ENCODE assay signal across 10 cellular contexts in the genomic region with DNA sequence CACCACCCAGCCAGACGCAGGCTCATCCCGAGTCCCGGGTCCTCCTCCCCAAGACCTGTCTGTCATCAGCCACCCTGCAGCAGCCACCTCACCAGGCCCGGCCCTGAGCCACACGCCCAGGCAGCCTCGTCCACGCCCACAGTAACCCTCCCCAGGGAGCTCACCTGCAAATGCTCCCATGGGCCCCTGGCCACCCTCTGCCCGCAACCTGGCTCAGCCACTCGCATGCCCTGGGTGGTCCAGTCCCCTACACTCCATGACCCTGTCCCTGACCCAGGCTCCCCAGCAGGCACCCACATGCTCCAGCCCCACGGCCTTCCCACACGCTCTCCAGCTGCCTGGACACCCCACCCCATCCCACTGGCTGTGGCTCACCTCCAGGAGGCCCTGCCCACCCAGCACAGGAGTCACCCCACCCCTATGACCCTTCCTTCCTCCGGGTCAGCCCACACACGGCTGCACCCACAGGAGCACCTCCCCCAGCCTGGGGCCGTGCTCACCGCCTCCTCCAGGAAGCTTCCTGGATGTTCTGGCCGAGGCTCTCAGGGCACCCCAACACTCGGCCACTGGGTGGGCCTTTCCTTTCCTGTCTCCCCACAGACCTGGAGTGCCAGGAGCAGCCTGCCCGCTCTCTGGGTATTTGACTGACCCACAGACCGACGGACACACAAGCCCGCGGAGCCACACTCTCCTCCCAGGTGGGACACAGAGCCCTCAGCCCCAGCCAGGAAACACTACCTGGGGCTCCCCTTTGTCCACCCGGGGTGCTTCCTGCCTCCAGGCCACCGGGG. TPM values are rescaled to one million over a fixed set of nuclear protein-coding genes. Genes with fewer than 3 reads are reported as not detected.
A peak's percentile ranks its signal among the peaks of the same experiment; 100 is the strongest.
DNase-seq lines count a peak whose midpoint lies in the region; ATAC-seq and TF ChIP-seq lines count a peak whose summit lies in the region.
"Had no signal": no experiment of that assay in that cellular context is flagged by ENCODE, and none has a peak within 500 bp of the region (broad histone marks: within the 10 kb centered on the region; RNA-seq: fewer than 3 reads in every experiment).

No MANE protein-coding gene starts in this region.

- H3K27ac Mint-ChIP-seq in activated naive CD4-positive, alpha-beta T cell treated with anti-CD3 and anti-CD28 coated beads, Interleukin-2, amount 50 U/mL, for 24 hours = no peak overlapping the region
- H3K27ac Mint-ChIP-seq in activated naive CD4-positive, alpha-beta T cell treated with anti-CD3 and anti-CD28 coated beads, Interleukin-2, amount 50 U/mL, for 72 hours = peak overlapping the region; percentile 81 to 100

- peaks cover 0 to 83% (median 61%) of the 10 kb centered on the region in 4 donors for H3K4me1 ChIP-seq in tibial nerve

- no peak for TF ChIP-seq EP300 in tibial nerve (IDR thresholded peaks at IDR 0.05)

- peaks cover 0 to 25% (median 7%) of the 10 kb centered on the region in 3 donors for H3K36me3 ChIP-seq in tibial nerve

- 49 to 59% methylated on average over 17 to 24 of the region's 24 CpGs for WGBS in tibial nerve, 2 donors

- H3K27ac ChIP-seq in tibial nerve = peak overlapping the region in 3 of 4 donors; percentile 64 to 82 (median 79)

- H3K27me3 ChIP-seq in tibial nerve = no peaks in the 10 kb centered on the region

- no peaks in the 10 kb centered on the region for H3K9me3 ChIP-seq in tibial nerve

- no peaks in the 10 kb centered on the region for H3K36me3 Mint-ChIP-seq in activated naive CD4-positive, alpha-beta T cell treated with anti-CD3 and anti-CD28 coated beads, Interleukin-2, amount 50 U/mL, for 24 hours
- H3K36me3 Mint-ChIP-seq in activated naive CD4-positive, alpha-beta T cell treated with anti-CD3 and anti-CD28 coated beads, Interleukin-2, amount 50 U/mL, for 72 hours = peaks cover 5 to 7% of the 10 kb centered on the region in 2 donors

- ATAC-seq in activated naive CD4-positive, alpha-beta T cell treated with anti-CD3 and anti-CD28 coated beads, Interleukin-2, amount 50 U/mL, for 72 hours = no peak
- ATAC-seq in GM21619 (IDR thresholded peaks at IDR 0.05; ENCODE audit: unreplicated experiment) = no peak
- ATAC-seq in GM18861 (IDR thresholded peaks at IDR 0.05; ENCODE audit: unreplicated experiment) = no peak

- H3K4me3 Mint-ChIP-seq in activated naive CD4-positive, alpha-beta T cell treated with anti-CD3 and anti-CD28 coated beads, Interleukin-2, amount 50 U/mL, for 24 hours = peak overlapping the region; percentile 91

- TF ChIP-seq CTCF in tibial nerve (IDR thresholded peaks at IDR 0.05) = no peak

- no peaks in the 10 kb centered on the region for H3K9me3 Mint-ChIP-seq in activated naive CD4-positive, alpha-beta T cell treated with anti-CD3 and anti-CD28 coated beads, Interleukin-2, amount 50 U/mL, for 24 hours
- H3K9me3 Mint-ChIP-seq in activated naive CD4-positive, alpha-beta T cell treated with anti-CD3 and anti-CD28 coated beads, Interleukin-2, amount 50 U/mL, for 72 hours = no peaks in the 10 kb centered on the region

- no peak for DNase-seq in activated naive CD4-positive, alpha-beta T cell treated with Interleukin-2 at 50 U/mL for 16 hours
- no peak for DNase-seq in activated naive CD4-positive, alpha-beta T cell treated with anti-CD3 and anti-CD28 coated beads, Interleukin-2, amount 50 U/mL, for 72 hours (ENCODE audit: low spot score in 2 of 2)
- DNase-seq in kidney tubule cell (ENCODE audit: low spot score) (peak; percentile 55), tibial nerve (ENCODE audit: low spot score in 2 of 2) (no peak), GM19240 (ENCODE audit: insufficient read length, low spot score) (no peak)
- DNase-seq: DMS53 had no signal

- H3K4me1 Mint-ChIP-seq in activated naive CD4-positive, alpha-beta T cell treated with anti-CD3 and anti-CD28 coated beads, Interleukin-2, amount 50 U/mL, for 24 hours = peaks cover 33% of the 10 kb centered on the region

- no peaks in the 10 kb centered on the region for H3K27me3 Mint-ChIP-seq in activated naive CD4-positive, alpha-beta T cell treated with anti-CD3 and anti-CD28 coated beads, Interleukin-2, amount 50 U/mL, for 24 hours

- H3K4me3 ChIP-seq in tibial nerve = peak overlapping the region in 1 of 4 donors; percentile 19

- no peak for TF ChIP-seq POLR2A in tibial nerve (IDR thresholded peaks at IDR 0.05)

RNA-seq across cellular contexts. Expression of a gene that starts 3.6 kb away (rescaled TPM):
- 100 to 1,000 TPM; 104 to 156 TPM for total RNA-seq in activated naive CD4-positive, alpha-beta T cell treated with anti-CD3 and anti-CD28 coated beads, Interleukin-2, amount 50 U/mL, for 72 hours
- 100 to 1,000 TPM; 229 to 459 (median 325) TPM for total RNA-seq in tibial nerve

RNA-seq across cellular contexts. Expression of a gene that starts 4.0 kb away (rescaled TPM):
- not detected for total RNA-seq in activated naive CD4-positive, alpha-beta T cell treated with anti-CD3 and anti-CD28 coated beads, Interleukin-2, amount 50 U/mL, for 72 hours
- total RNA-seq in tibial nerve = not detected
- total RNA-seq: subcutaneous adipose tissue had no signal

RNA-seq across cellular contexts. Expression of a gene that starts 9.1 kb away (rescaled TPM):
- 100 to 1,000 TPM; 187 to 254 TPM for total RNA-seq in activated naive CD4-positive, alpha-beta T cell treated with anti-CD3 and anti-CD28 coated beads, Interleukin-2, amount 50 U/mL, for 72 hours
- total RNA-seq in tibial nerve = 100 to 1,000 TPM in 1 of 4 donors, 10 to 100 TPM in 3; 69.9 to 122 (median 79.4) TPM

RNA-seq across cellular contexts. Expression of a gene that starts 17.1 kb away (rescaled TPM):
- total RNA-seq in activated naive CD4-positive, alpha-beta T cell treated with anti-CD3 and anti-CD28 coated beads, Interleukin-2, amount 50 U/mL, for 72 hours = under 1 TPM; 0.07 to 0.19 TPM
- 1 to 10 TPM in 1 of 4 donors, not detected in 3; 2.4 TPM for total RNA-seq in tibial nerve
- total RNA-seq: subcutaneous adipose tissue had no signal

RNA-seq across cellular contexts. Expression of a gene that starts 22.6 kb away (rescaled TPM):
- 100 to 1,000 TPM in 1 of 2 donors, 10 to 100 TPM in 1; 17.8 to 105 TPM for total RNA-seq in activated naive CD4-positive, alpha-beta T cell treated with anti-CD3 and anti-CD28 coated beads, Interleukin-2, amount 50 U/mL, for 72 hours
- total RNA-seq in tibial nerve = 10 to 100 TPM in 3 of 4 donors, 1 to 10 TPM in 1; 9.6 to 25.8 (median 13.7) TPM
